In genomic region chr20:13173201-13173600, GRCh38 we compare ENCODE assay signal across 17 cellular contexts. TPM values are rescaled to one million over a fixed set of nuclear protein-coding genes. Genes with fewer than 3 reads are reported as not detected.
DNase-seq lines count a peak whose midpoint lies in the region; ATAC-seq and TF ChIP-seq lines count a peak whose summit lies in the region.
"Had no signal": no experiment of that assay in that cellular context is flagged by ENCODE, and none has a peak within 500 bp of the region (broad histone marks: within the 10 kb centered on the region; RNA-seq: fewer than 3 reads in every experiment).

No MANE protein-coding gene starts in this region.

- ATAC-seq in RWPE2 (ENCODE audit: low read depth), result peak; percentile 45; the same call in 1 of the 3 replicates
- ATAC-seq: A549; CD8-positive, alpha-beta T cell; HCT116 had no signal

- H3K4me1 Mint-ChIP-seq in Caco-2 (ENCODE audit: low read depth, unreplicated experiment), result peaks cover 9% of the 10 kb centered on the region
- H3K4me1 Mint-ChIP-seq in Calu3 (ENCODE audit: low read depth, unreplicated experiment), result peaks cover 8% of the 10 kb centered on the region
- peaks cover 8% of the 10 kb centered on the region for H3K4me1 Mint-ChIP-seq in nephron progenitor cell
- no peaks in the 10 kb centered on the region for H3K4me1 Mint-ChIP-seq in CD4-positive, alpha-beta memory T cell
- H3K4me1 Mint-ChIP-seq in CD8-positive, alpha-beta memory T cell, result no peaks in the 10 kb centered on the region
- H3K4me1 Mint-ChIP-seq: IgD-negative memory B cell had no signal

- no peaks in the 10 kb centered on the region for H3K36me3 ChIP-seq in Caco-2 (ENCODE audit: control insufficient read depth, insufficient read depth, low read length)
- no peaks in the 10 kb centered on the region for H3K36me3 ChIP-seq in RWPE2 (ENCODE audit: low read depth)
- H3K36me3 ChIP-seq in CD4-positive, alpha-beta memory T cell (ENCODE audit: insufficient read depth, low read length), result no peaks in the 10 kb centered on the region
- H3K36me3 ChIP-seq in CD8-positive, alpha-beta memory T cell (ENCODE audit: insufficient read depth, low read length), result no peaks in the 10 kb centered on the region
- H3K36me3 ChIP-seq: BE2C had no signal

- H3K27ac ChIP-seq in RWPE2 (ENCODE audit: poor library complexity, severe bottlenecking), result no peak overlapping the region
- H3K27ac ChIP-seq in CD4-positive, alpha-beta memory T cell (ENCODE audit: low read depth, low read length), result no peak overlapping the region
- H3K27ac ChIP-seq in CD8-positive, alpha-beta memory T cell (ENCODE audit: low read depth, low read length), result no peak overlapping the region
- H3K27ac ChIP-seq: A549, C4-2B, GM23248, KMS-11 had no signal

- H3K9me3 Mint-ChIP-seq in Caco-2 (ENCODE audit: unreplicated experiment) (peaks cover 19% of the 10 kb centered on the region), Calu3 (ENCODE audit: low read depth, unreplicated experiment) (peaks cover 4% of the 10 kb centered on the region), nephron progenitor cell (peaks cover 60% of the 10 kb centered on the region)
- H3K9me3 Mint-ChIP-seq in CD4-positive, alpha-beta memory T cell, result peaks cover 0 to 21% (median 12%) of the 10 kb centered on the region in 8 donors
- H3K9me3 Mint-ChIP-seq in CD8-positive, alpha-beta memory T cell, result peaks cover 2 to 21% (median 10%) of the 10 kb centered on the region in 5 donors

- BruUV-seq in Caco-2 (replicated peaks; lab: Mats Ljungman, UMichigan) (no TSS peak), Calu3 (replicated peaks; lab: Mats Ljungman, UMichigan) (no TSS peak)

- H3K27ac Mint-ChIP-seq in Caco-2 (ENCODE audit: unreplicated experiment) (no peak overlapping the region), Calu3 (ENCODE audit: unreplicated experiment) (no peak overlapping the region), nephron progenitor cell (peak overlapping the region; percentile 54)
- no peak overlapping the region for H3K27ac Mint-ChIP-seq in CD4-positive, alpha-beta memory T cell
- no peak overlapping the region for H3K27ac Mint-ChIP-seq in CD8-positive, alpha-beta memory T cell
- H3K27ac Mint-ChIP-seq: CD8-positive, alpha-beta T cell; IgD-negative memory B cell had no signal

- DNase-seq in Caco-2 (peak; percentile 49 to 76), Calu3 (peak; percentile 16), RWPE2 (ENCODE audit: low spot score) (no peak), nephron progenitor cell (no peak), LoVo (ENCODE audit: low spot score) (no peak)
- no peak for DNase-seq in CD4-positive, alpha-beta memory T cell
- no peak for DNase-seq in CD8-positive, alpha-beta memory T cell
- DNase-seq: BE2C; CD8-positive, alpha-beta T cell; DMS 273 treated with DMSO at 0.1 percent for 48 hours; GM23248 had no signal

- H3K4me3 ChIP-seq in Caco-2 (ENCODE audit: low read depth, low read length), result no peak overlapping the region
- no peak overlapping the region for H3K4me3 ChIP-seq in RWPE2 (ENCODE audit: severe bottlenecking)
- no peak overlapping the region for H3K4me3 ChIP-seq in CD4-positive, alpha-beta memory T cell (ENCODE audit: low read length in 2 of 2)
- H3K4me3 ChIP-seq in CD8-positive, alpha-beta memory T cell (ENCODE audit: low read length), result no peak overlapping the region
- H3K4me3 ChIP-seq: A549, GM23248 had no signal

- POLR2A ChIA-PET in Caco-2 (lab: Charles Lee), result no interaction called here
- POLR2A ChIA-PET in CD4-positive, alpha-beta memory T cell (lab: Charles Lee; ENCODE audit: partially characterized antibody), result no interaction called here
- POLR2A ChIA-PET in CD8-positive, alpha-beta memory T cell (lab: Charles Lee), result no interaction called here

- H3K4me1 ChIP-seq in Caco-2 (peaks cover 8% of the 10 kb centered on the region), RWPE2 (ENCODE audit: insufficient read depth, poor library complexity, severe bottlenecking) (no peaks in the 10 kb centered on the region)
- H3K4me1 ChIP-seq in CD4-positive, alpha-beta memory T cell (ENCODE audit: insufficient read depth, low read length), result no peaks in the 10 kb centered on the region
- no peaks in the 10 kb centered on the region for H3K4me1 ChIP-seq in CD8-positive, alpha-beta memory T cell (ENCODE audit: insufficient read depth, low read length)
- H3K4me1 ChIP-seq: A549, BE2C had no signal

- CTCF ChIA-PET in Caco-2 (lab: Charles Lee) (no interaction called here), Calu3 (lab: Charles Lee) (no interaction called here)
- CTCF ChIA-PET in CD4-positive, alpha-beta memory T cell (lab: Charles Lee; ENCODE audit: partially characterized antibody), result no interaction called here
- CTCF ChIA-PET in CD8-positive, alpha-beta memory T cell (lab: Charles Lee), result no interaction called here

- H3K9me3 ChIP-seq in Caco-2 (peaks cover 8% of the 10 kb centered on the region; the same call in 1 of the 2 replicates), RWPE2 (ENCODE audit: severe bottlenecking) (no peaks in the 10 kb centered on the region)
- H3K9me3 ChIP-seq in CD4-positive, alpha-beta memory T cell (ENCODE audit: control insufficient read depth in 1 of 2, low read length in 2 of 2), result no peaks in the 10 kb centered on the region
- H3K9me3 ChIP-seq in CD8-positive, alpha-beta memory T cell (ENCODE audit: low read length), result no peaks in the 10 kb centered on the region
- H3K9me3 ChIP-seq: BE2C had no signal

- H3K27me3 Mint-ChIP-seq in Caco-2 (ENCODE audit: insufficient read depth, unreplicated experiment) (no peaks in the 10 kb centered on the region), Calu3 (ENCODE audit: unreplicated experiment) (no peaks in the 10 kb centered on the region), nephron progenitor cell (ENCODE audit: low read depth, poor library complexity) (peaks cover 4% of the 10 kb centered on the region)
- peaks cover 13 to 16% of the 10 kb centered on the region in 2 donors for H3K27me3 Mint-ChIP-seq in CD4-positive, alpha-beta memory T cell
- peaks cover 3 to 36% of the 10 kb centered on the region in 2 donors for H3K27me3 Mint-ChIP-seq in CD8-positive, alpha-beta memory T cell

- H3K27me3 ChIP-seq in Caco-2 (replicated peaks; ENCODE audit: control insufficient read depth, insufficient read depth, low read length), result no peaks in the 10 kb centered on the region
- H3K27me3 ChIP-seq in RWPE2 (ENCODE audit: insufficient read depth, poor library complexity, severe bottlenecking), result no peaks in the 10 kb centered on the region
- no peaks in the 10 kb centered on the region for H3K27me3 ChIP-seq in CD4-positive, alpha-beta memory T cell (ENCODE audit: insufficient read depth, low read length)
- no peaks in the 10 kb centered on the region for H3K27me3 ChIP-seq in CD8-positive, alpha-beta memory T cell (ENCODE audit: insufficient read depth, low read length, poor library complexity, severe bottlenecking)
- H3K27me3 ChIP-seq: BE2C had no signal

- H3K36me3 Mint-ChIP-seq in Caco-2 (ENCODE audit: insufficient read depth, unreplicated experiment) (peaks cover 5% of the 10 kb centered on the region), Calu3 (ENCODE audit: insufficient read depth, unreplicated experiment) (no peaks in the 10 kb centered on the region), nephron progenitor cell (ENCODE audit: low read depth) (peaks cover 47% of the 10 kb centered on the region)
- no peaks in the 10 kb centered on the region for H3K36me3 Mint-ChIP-seq in CD4-positive, alpha-beta memory T cell
- H3K36me3 Mint-ChIP-seq in CD8-positive, alpha-beta memory T cell, result peaks cover 0 to 4% (median 0%) of the 10 kb centered on the region in 3 donors
- H3K36me3 Mint-ChIP-seq: CD8-positive, alpha-beta T cell had no signal

- H3K4me3 Mint-ChIP-seq in Caco-2 (ENCODE audit: unreplicated experiment) (no peak overlapping the region), Calu3 (ENCODE audit: low read depth, unreplicated experiment) (no peak overlapping the region), nephron progenitor cell (no peak overlapping the region)
- no peak overlapping the region for H3K4me3 Mint-ChIP-seq in CD4-positive, alpha-beta memory T cell
- no peak overlapping the region for H3K4me3 Mint-ChIP-seq in CD8-positive, alpha-beta memory T cell
- H3K4me3 Mint-ChIP-seq: CD8-positive, alpha-beta T cell had no signal

- TF ChIP-seq CTCF in Caco-2 (IDR thresholded peaks at IDR 0.05; ENCODE audit: insufficient read depth in 1 of 2, low read depth in 1 of 2, low read length in 1 of 2, severe bottlenecking in 1 of 2, unreplicated experiment in 1 of 2) (no peak), Calu3 (IDR thresholded peaks at IDR 0.05; ENCODE audit: unreplicated experiment) (no peak), RWPE2 (IDR thresholded peaks at IDR 0.05; ENCODE audit: poor library complexity, severe bottlenecking) (no peak), nephron progenitor cell (IDR thresholded peaks at IDR 0.05) (no peak)

- intact Hi-C loops in Caco-2 (cut with micrococcal nuclease; ENCODE audit: unreplicated experiment), result loop anchor here (2.0 kb wide), 1 partner anchor 90 kb away; no protein-coding TSS in a partner anchor
- intact Hi-C loops in Calu3 (cut with micrococcal nuclease; ENCODE audit: unreplicated experiment), result no loop called here
- intact Hi-C loops in CD4-positive, alpha-beta memory T cell (cut with micrococcal nuclease), result no loop called here

RNA-seq across cellular contexts. Expression of gene ISM1, which starts 47.9 kb away (rescaled TPM):
- total RNA-seq in Caco-2 (2022) (1.8 and 2.4 TPM in 2 replicates), Calu3 (2022) (not detected in 2 replicates)
- total RNA-seq in CD4-positive, alpha-beta memory T cell, result 1 to 10 TPM; 3.7 to 4.3 TPM
- polyA plus RNA-seq in CD4-positive, alpha-beta memory T cell, result 1 to 10 TPM; 2.5 to 7.7 TPM
- 1 to 10 TPM; 1.6 to 1.7 TPM for total RNA-seq in CD8-positive, alpha-beta memory T cell
- 1.3 TPM for polyA plus RNA-seq in CD8-positive, alpha-beta memory T cell
- total RNA-seq: GM23248 had no signal
- polyA plus RNA-seq: AG04450 had no signal

Comparison
In these comparisons a context has a peak if more than half of its experiments do, and no peak if none do; other contexts are left out.
1. DNase-seq: peak in Caco-2 (2 of 2) and Calu3 (single experiment); none in RWPE2 (single experiment), nephron progenitor cell (single experiment), CD4-positive, alpha-beta memory T cell (0 of 5), LoVo (single experiment) and CD8-positive, alpha-beta memory T cell (0 of 5).